Comparison of ENCODE assay signal across 10 cellular contexts in genomic region chr20:20010639-20011500, GRCh38. TPM values are rescaled to one million over a fixed set of nuclear protein-coding genes. Genes with fewer than 3 reads are reported as not detected.
DNase-seq lines count a peak whose midpoint lies in the region; ATAC-seq and TF ChIP-seq lines count a peak whose summit lies in the region.
"Had no signal": no experiment of that assay in that cellular context is flagged by ENCODE, and none has a peak within 500 bp of the region (broad histone marks: within the 10 kb centered on the region; RNA-seq: fewer than 3 reads in every experiment).

No MANE protein-coding gene starts in this region.

- intact Hi-C loops in uterus (cut with DNase I; ENCODE audit: low total_unique reads), result no loop called here

- peak; percentile 21 for DNase-seq in NCI-H2227 treated with DMSO at 0.1 percent for 48 hours (lab: John Stamatoyannopoulos, UW)
- no peak for DNase-seq in NCI-H2227 (lab: John Stamatoyannopoulos, UW; ENCODE audit: unreplicated experiment)
- DNase-seq in astrocyte of the cerebellum (ENCODE audit: low read depth), result peak; percentile 33
- no peak for DNase-seq in uterus
- DNase-seq in activated CD4-positive, alpha-beta T cell treated with anti-CD3 and anti-CD28 coated beads, Interleukin-2, amount 50 U/mL, for 48 hours, result no peak
- DNase-seq: islet precursor cell had no signal

- TF ChIP-seq CTCF in astrocyte of the cerebellum (IDR thresholded peaks at IDR 0.05; ENCODE audit: low read depth, low read length, missing control alignments) (no peak), uterus (IDR thresholded peaks at IDR 0.05) (no peak)

- H3K4me3 ChIP-seq in astrocyte of the cerebellum (ENCODE audit: low read depth, low read length), result no peak overlapping the region
- H3K4me3 ChIP-seq in uterus, result no peak overlapping the region

- ATAC-seq in HG03025 (IDR thresholded peaks at IDR 0.05; ENCODE audit: low FRiP score, unreplicated experiment) (no peak), GM19351 (IDR thresholded peaks at IDR 0.05; ENCODE audit: unreplicated experiment) (no peak)

- no peaks in the 10 kb centered on the region for H3K36me3 ChIP-seq in uterus

- peak overlapping the region; percentile 80 for H3K27ac ChIP-seq in layer of hippocampus (ENCODE audit: low read depth, low read length)
- H3K27ac ChIP-seq in uterus, result peak overlapping the region; percentile 78 to 96
- H3K27ac ChIP-seq: C4-2B had no signal

- H3K27me3 ChIP-seq in layer of hippocampus (ENCODE audit: control insufficient read depth, insufficient read depth, low read length), result no peaks in the 10 kb centered on the region
- H3K27me3 ChIP-seq in uterus, result no peaks in the 10 kb centered on the region

- H3K4me1 ChIP-seq in uterus, result peaks cover 6 to 12% of the 10 kb centered on the region in 2 donors

- TF ChIP-seq POLR2A in uterus (IDR thresholded peaks at IDR 0.05), result no peak

- in situ Hi-C loops in astrocyte of the cerebellum (cut with HindIII; ENCODE audit: low sequenced_read_pairs), result no loop called here

- no peaks in the 10 kb centered on the region for H3K9me3 ChIP-seq in uterus

RNA-seq across cellular contexts. Expression of gene NAA20, which starts 6.3 kb away (rescaled TPM):
- total RNA-seq in uterus, result 10 to 100 TPM; 24.7 to 55.7 (median 35.2) TPM

RNA-seq across cellular contexts. Expression of gene CRNKL1, which starts 41.4 kb away (rescaled TPM):
- 10 to 100 TPM; 21.8 to 58.4 (median 38.4) TPM for total RNA-seq in uterus

RNA-seq across cellular contexts. Expression of gene CFAP61, which starts 41.5 kb away (rescaled TPM):
- 1 to 10 TPM in 3 of 4 donors, not detected in 1; 3.0 to 8.2 (median 7.5) TPM for total RNA-seq in uterus

Comparison
In these comparisons a context has a peak if more than half of its experiments do, and no peak if none do; other contexts are left out.
1. DNase-seq: peak in NCI-H2227 treated with DMSO at 0.1 percent for 48 hours (single experiment) and astrocyte of the cerebellum (single experiment); none in NCI-H2227 (single experiment), uterus (0 of 2) and activated CD4-positive, alpha-beta T cell treated with anti-CD3 and anti-CD28 coated beads, Interleukin-2, amount 50 U/mL, for 48 hours (0 of 2).